ENCODE assay signal across 14 cellular contexts in the genomic region with DNA sequence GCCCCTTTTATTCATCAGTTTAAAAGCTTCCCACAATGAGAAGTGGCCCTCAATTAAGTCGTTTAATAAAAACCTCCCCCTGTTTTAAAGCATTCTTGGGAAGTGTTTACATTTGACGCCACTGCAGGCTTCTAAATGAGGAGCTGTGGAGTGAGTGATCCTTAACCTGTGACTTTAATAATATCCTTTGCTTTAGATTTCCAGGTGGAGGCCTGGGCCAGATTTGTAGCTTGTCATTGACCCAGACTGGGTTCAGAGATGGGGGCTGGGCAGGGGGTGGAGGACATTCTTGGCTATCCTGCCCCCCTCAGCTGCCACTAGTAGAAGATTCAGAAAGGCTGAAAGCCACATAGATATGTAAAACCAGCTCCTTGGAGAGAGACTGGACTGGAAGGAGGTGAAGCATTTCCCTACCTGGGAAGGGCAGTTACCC. TPM values are rescaled to one million over a fixed set of nuclear protein-coding genes. Genes with fewer than 3 reads are reported as not detected.
DNase-seq lines count a peak whose midpoint lies in the region; ATAC-seq and TF ChIP-seq lines count a peak whose summit lies in the region.
"Had no signal": no experiment of that assay in that cellular context is flagged by ENCODE, and none has a peak within 500 bp of the region (broad histone marks: within the 10 kb centered on the region; RNA-seq: fewer than 3 reads in every experiment).

No MANE protein-coding gene starts in this region.

- H3K36me3 ChIP-seq in HUES48 (ENCODE audit: control insufficient read depth, insufficient read depth, low read length) (no peaks in the 10 kb centered on the region), mucosa of descending colon (ENCODE audit: low read depth) (no peaks in the 10 kb centered on the region)

- peak overlapping the region; percentile 65 for H3K9ac ChIP-seq in HUES48 (ENCODE audit: low read depth, low read length)

- no peak for TF ChIP-seq CTCF in mucosa of descending colon (IDR thresholded peaks at IDR 0.05)

- no peaks in the 10 kb centered on the region for H3K9me3 ChIP-seq in HUES48 (ENCODE audit: control insufficient read depth, insufficient read depth, low read length)
- H3K9me3 ChIP-seq in iPS-18c (ENCODE audit: control insufficient read depth, insufficient read depth, low read length): no peaks in the 10 kb centered on the region
- H3K9me3 ChIP-seq in mucosa of descending colon: no peaks in the 10 kb centered on the region

- peak overlapping the region; percentile 58 for H3K4me3 ChIP-seq in HUES48 (ENCODE audit: low read depth, low read length)
- peak overlapping the region; percentile 41; the same call in 1 of the 2 replicates for H3K4me3 ChIP-seq in iPS-18c (ENCODE audit: insufficient read depth, low read depth, low read length)
- no peak overlapping the region for H3K4me3 ChIP-seq in mucosa of descending colon
- H3K4me3 ChIP-seq: dorsolateral prefrontal cortex had no signal

- H3K27ac ChIP-seq in HUES48 (ENCODE audit: low read depth, low read length): peak overlapping the region; percentile 94

- DNase-seq in NCI-H748 (lab: John Stamatoyannopoulos, UW; ENCODE audit: unreplicated experiment) (peak; percentile 93), renal cortical epithelial cell (ENCODE audit: low read depth) (peak; percentile 59), mucosa of descending colon (no peak), HT-29 (ENCODE audit: low spot score) (no peak)
- DNase-seq: activated CD8-positive, alpha-beta memory T cell treated with anti-CD3 and anti-CD28 coated beads, Interleukin-2, amount 10 ng/mL, durations not matched to agents 7 days and 5 days; activated naive CD8-positive, alpha-beta T cell treated with anti-CD3 and anti-CD28 coated beads, Interleukin-2, amount 10 ng/mL, durations not matched to agents 7 days and 5 days; CD4-positive, CD25-positive, alpha-beta regulatory T cell; dorsolateral prefrontal cortex; Kasumi-1; stimulated activated CD4-positive, alpha-beta T cell treated with anti-CD3 and anti-CD28 coated beads, Interleukin-15, amount 100 ng/mL, for 24 hours had no signal

- H3K27me3 ChIP-seq in HUES48 (ENCODE audit: control insufficient read depth, insufficient read depth, low read length): no peaks in the 10 kb centered on the region
- H3K27me3 ChIP-seq: dorsolateral prefrontal cortex had no signal

- no peak for ATAC-seq in mucosa of descending colon
- no peak for ATAC-seq in GM19324 (IDR thresholded peaks at IDR 0.05; ENCODE audit: low FRiP score, unreplicated experiment)
- ATAC-seq in HG03571 (IDR thresholded peaks at IDR 0.05; ENCODE audit: unreplicated experiment): no peak
- ATAC-seq: activated CD8-positive, alpha-beta memory T cell treated with anti-CD3 and anti-CD28 coated beads, Interleukin-2, amount 10 ng/mL, durations not matched to agents 7 days and 5 days had no signal

- H3K4me1 ChIP-seq in HUES48 (ENCODE audit: control insufficient read depth, insufficient read depth, low read length): peaks cover 76% of the 10 kb centered on the region
- no peaks in the 10 kb centered on the region for H3K4me1 ChIP-seq in mucosa of descending colon (ENCODE audit: low read depth)

- intact Hi-C loops in mucosa of descending colon (cut with DNase I, micrococcal nuclease): no loop called here

RNA-seq across cellular contexts. Expression of a gene that starts 11.4 kb away (rescaled TPM):
- total RNA-seq in renal cortical epithelial cell (6.9 and 57.5 TPM in 2 replicates), mucosa of descending colon (1 to 10 TPM; 3.3 to 4.5 (median 3.9) TPM)
- total RNA-seq in HT-29 (2014; rRNA removed; shearing (Covaris generic)): 0.29 and 0.36 TPM in 2 replicates
- total RNA-seq: activated CD8-positive, alpha-beta memory T cell treated with anti-CD3 and anti-CD28 coated beads, Interleukin-2, amount 10 ng/mL, durations not matched to agents 7 days and 5 days; activated naive CD8-positive, alpha-beta T cell treated with anti-CD3 and anti-CD28 coated beads, Interleukin-2, amount 10 ng/mL, durations not matched to agents 7 days and 5 days; CD4-positive, CD25-positive, alpha-beta regulatory T cell had no signal

Comparison
In these comparisons a context has a peak if more than half of its experiments do, and no peak if none do; other contexts are left out.
1. DNase-seq: peak in NCI-H748 (single experiment) and renal cortical epithelial cell (single experiment); none in mucosa of descending colon (0 of 3) and HT-29 (single experiment).